1 cellular context compared by ENCODE assay signal in the genomic region with DNA sequence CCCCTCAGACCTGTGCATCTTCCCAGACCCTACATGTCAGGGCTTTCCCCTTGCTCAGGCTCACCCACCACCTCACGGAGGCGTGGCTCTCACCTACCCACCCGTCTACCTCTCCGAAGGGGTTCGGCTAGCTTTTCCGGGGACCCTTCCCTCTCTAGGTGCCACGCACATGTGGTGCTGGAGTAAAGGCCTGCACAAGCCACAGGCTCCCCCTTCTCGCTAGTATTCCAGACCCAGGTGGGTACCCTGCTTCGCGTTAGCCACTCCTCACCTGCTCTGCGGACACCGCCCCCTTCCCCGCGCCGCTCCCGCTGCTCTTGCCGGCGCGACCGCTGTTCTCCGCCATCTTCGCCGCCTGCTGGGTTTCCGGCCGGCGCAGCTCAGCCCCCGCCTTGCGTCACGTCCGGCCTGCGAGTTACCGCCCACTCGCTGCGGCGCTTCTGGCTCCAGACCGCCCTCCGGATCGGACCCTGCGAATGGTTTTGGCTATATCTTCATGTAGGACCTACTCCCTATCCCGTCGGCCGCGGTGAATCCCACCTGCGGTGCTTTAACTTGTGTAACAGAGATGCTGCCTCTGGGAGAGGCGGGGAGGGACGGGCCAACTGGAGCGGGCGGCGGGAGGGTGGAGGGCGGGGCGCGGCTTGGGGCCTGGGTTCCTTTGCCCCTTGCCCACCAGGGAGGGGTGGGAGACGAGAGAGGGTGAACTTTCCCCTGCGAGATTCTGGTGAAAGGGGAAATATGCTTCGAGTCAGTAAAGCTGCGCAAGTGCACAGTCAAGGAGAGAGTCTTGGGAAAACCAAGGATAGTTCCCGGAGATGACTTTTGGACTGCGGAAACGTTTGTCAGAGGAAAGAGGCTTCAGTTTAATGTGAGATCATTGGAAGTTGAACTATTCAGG.
TF ChIP-seq lines count a peak whose summit lies in the region.

A gene with protein sequence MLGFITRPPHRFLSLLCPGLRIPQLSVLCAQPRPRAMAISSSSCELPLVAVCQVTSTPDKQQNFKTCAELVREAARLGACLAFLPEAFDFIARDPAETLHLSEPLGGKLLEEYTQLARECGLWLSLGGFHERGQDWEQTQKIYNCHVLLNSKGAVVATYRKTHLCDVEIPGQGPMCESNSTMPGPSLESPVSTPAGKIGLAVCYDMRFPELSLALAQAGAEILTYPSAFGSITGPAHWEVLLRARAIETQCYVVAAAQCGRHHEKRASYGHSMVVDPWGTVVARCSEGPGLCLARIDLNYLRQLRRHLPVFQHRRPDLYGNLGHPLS (plus strand): TSS at position 425 of the 901 bp plus-strand sequence. CDS start 72 bp downstream, at position 497.
A gene with protein sequence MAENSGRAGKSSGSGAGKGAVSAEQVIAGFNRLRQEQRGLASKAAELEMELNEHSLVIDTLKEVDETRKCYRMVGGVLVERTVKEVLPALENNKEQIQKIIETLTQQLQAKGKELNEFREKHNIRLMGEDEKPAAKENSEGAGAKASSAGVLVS (minus strand): TSS at position 357 of the 901 bp plus-strand sequence. CDS start 11 bp downstream, at position 346.

TF ChIP-seq in K562, 482 proteins besides CTCF, POLR2A, EP300 and RAD21 (continued from another document and continues in another):
- TF ChIP-seq, protein P1, sequence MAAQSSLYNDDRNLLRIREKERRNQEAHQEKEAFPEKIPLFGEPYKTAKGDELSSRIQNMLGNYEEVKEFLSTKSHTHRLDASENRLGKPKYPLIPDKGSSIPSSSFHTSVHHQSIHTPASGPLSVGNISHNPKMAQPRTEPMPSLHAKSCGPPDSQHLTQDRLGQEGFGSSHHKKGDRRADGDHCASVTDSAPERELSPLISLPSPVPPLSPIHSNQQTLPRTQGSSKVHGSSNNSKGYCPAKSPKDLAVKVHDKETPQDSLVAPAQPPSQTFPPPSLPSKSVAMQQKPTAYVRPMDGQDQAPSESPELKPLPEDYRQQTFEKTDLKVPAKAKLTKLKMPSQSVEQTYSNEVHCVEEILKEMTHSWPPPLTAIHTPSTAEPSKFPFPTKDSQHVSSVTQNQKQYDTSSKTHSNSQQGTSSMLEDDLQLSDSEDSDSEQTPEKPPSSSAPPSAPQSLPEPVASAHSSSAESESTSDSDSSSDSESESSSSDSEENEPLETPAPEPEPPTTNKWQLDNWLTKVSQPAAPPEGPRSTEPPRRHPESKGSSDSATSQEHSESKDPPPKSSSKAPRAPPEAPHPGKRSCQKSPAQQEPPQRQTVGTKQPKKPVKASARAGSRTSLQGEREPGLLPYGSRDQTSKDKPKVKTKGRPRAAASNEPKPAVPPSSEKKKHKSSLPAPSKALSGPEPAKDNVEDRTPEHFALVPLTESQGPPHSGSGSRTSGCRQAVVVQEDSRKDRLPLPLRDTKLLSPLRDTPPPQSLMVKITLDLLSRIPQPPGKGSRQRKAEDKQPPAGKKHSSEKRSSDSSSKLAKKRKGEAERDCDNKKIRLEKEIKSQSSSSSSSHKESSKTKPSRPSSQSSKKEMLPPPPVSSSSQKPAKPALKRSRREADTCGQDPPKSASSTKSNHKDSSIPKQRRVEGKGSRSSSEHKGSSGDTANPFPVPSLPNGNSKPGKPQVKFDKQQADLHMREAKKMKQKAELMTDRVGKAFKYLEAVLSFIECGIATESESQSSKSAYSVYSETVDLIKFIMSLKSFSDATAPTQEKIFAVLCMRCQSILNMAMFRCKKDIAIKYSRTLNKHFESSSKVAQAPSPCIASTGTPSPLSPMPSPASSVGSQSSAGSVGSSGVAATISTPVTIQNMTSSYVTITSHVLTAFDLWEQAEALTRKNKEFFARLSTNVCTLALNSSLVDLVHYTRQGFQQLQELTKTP (IDR thresholded peaks at IDR 0.05; ENCODE audit: low read depth in 1 of 2, partially characterized antibody in 2 of 2) = no peak
- TF ChIP-seq PHTF2 (CRISPR knock-in tag; IDR thresholded peaks at IDR 0.05) (no peak), MAFG (tag; conservative IDR thresholded peaks at IDR 0.05) (no peak), ZC3H11A (IDR thresholded peaks at IDR 0.05; ENCODE audit: low read depth, low read length) (no peak), SETDB1 (IDR thresholded peaks at IDR 0.05; ENCODE audit: low read length) (no peak), HDAC1 (IDR thresholded peaks at IDR 0.05) (peak in 1 of 2 experiments; percentile 95; a peak in 2 of 4 replicates), NFIX (CRISPR knock-in tag; IDR thresholded peaks at IDR 0.05; ENCODE audit: low read depth) (no peak), ZFP1 (CRISPR knock-in tag; IDR thresholded peaks at IDR 0.05) (no peak), TAF7 (tag; IDR thresholded peaks at IDR 0.05) (peak; percentile 79), XRCC5 (IDR thresholded peaks at IDR 0.05; ENCODE audit: low read depth, low read length) (0 out of 2 replicates have a peak, but pooled peaks have one; percentile 2), MAZ (CRISPR knock-in tag; conservative IDR thresholded peaks at IDR 0.05 in 1 of 2, IDR thresholded peaks at IDR 0.05 in 1 of 2) (peak; percentile 74 to 77; a peak in 3 of 4 replicates), TEAD2 (tag; IDR thresholded peaks at IDR 0.05) (no peak), BRF1 (IDR thresholded peaks at IDR 0.05; ENCODE audit: borderline replicate concordance, extremely low read depth, insufficient read length) (no peak), ZNF507 (tag; conservative IDR thresholded peaks at IDR 0.05) (no peak), PTTG1 (tag; IDR thresholded peaks at IDR 0.05; ENCODE audit: low read depth) (no peak), BCL6 (CRISPR knock-in tag; IDR thresholded peaks at IDR 0.05) (no peak), ZNF174 (CRISPR knock-in tag; IDR thresholded peaks at IDR 0.05) (no peak), MCM5 (IDR thresholded peaks at IDR 0.05; ENCODE audit: low read depth) (no peak), BMI1 (IDR thresholded peaks at IDR 0.05; ENCODE audit: low read length) (no peak), ARHGAP35 (IDR thresholded peaks at IDR 0.05; ENCODE audit: partially characterized antibody) (no peak), ZEB2 (IDR thresholded peaks at IDR 0.05) (no peak), CBX2 (IDR thresholded peaks at IDR 0.05; ENCODE audit: insufficient read depth, low read length, poor library complexity, severe bottlenecking) (no peak), XRCC4 (IDR thresholded peaks at IDR 0.05; ENCODE audit: extremely low read depth, insufficient read depth, insufficient read length) (no peak), PCBP2 (IDR thresholded peaks at IDR 0.05; ENCODE audit: low read depth, low read length, poor library complexity, severe bottlenecking) (no peak), GABPA (tag; conservative IDR thresholded peaks at IDR 0.05; ENCODE audit: low read depth) (peak; percentile 97), ZKSCAN8 (CRISPR knock-in tag; IDR thresholded peaks at IDR 0.05) (no peak), IFI16 (CRISPR knock-in tag; IDR thresholded peaks at IDR 0.05) (no peak), SMARCB1 (IDR thresholded peaks at IDR 0.05; ENCODE audit: insufficient read length, low read depth) (no peak), ETV1 (tag; conservative IDR thresholded peaks at IDR 0.05; ENCODE audit: low read depth) (peak; percentile 89)
- TF ChIP-seq, protein P2, sequence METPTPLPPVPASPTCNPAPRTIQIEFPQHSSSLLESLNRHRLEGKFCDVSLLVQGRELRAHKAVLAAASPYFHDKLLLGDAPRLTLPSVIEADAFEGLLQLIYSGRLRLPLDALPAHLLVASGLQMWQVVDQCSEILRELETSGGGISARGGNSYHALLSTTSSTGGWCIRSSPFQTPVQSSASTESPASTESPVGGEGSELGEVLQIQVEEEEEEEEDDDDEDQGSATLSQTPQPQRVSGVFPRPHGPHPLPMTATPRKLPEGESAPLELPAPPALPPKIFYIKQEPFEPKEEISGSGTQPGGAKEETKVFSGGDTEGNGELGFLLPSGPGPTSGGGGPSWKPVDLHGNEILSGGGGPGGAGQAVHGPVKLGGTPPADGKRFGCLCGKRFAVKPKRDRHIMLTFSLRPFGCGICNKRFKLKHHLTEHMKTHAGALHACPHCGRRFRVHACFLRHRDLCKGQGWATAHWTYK (CRISPR knock-in tag; IDR thresholded peaks at IDR 0.05) = peak; percentile 45; the same call in 1 of the 2 replicates
- TF ChIP-seq, protein P3, sequence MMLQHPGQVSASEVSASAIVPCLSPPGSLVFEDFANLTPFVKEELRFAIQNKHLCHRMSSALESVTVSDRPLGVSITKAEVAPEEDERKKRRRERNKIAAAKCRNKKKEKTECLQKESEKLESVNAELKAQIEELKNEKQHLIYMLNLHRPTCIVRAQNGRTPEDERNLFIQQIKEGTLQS (IDR thresholded peaks at IDR 0.05) = peak; percentile 51; the same call in 1 of the 2 replicates
- TF ChIP-seq, protein P3 (CRISPR knock-in tag; conservative IDR thresholded peaks at IDR 0.05) = no peak
- TF ChIP-seq, protein P4, sequence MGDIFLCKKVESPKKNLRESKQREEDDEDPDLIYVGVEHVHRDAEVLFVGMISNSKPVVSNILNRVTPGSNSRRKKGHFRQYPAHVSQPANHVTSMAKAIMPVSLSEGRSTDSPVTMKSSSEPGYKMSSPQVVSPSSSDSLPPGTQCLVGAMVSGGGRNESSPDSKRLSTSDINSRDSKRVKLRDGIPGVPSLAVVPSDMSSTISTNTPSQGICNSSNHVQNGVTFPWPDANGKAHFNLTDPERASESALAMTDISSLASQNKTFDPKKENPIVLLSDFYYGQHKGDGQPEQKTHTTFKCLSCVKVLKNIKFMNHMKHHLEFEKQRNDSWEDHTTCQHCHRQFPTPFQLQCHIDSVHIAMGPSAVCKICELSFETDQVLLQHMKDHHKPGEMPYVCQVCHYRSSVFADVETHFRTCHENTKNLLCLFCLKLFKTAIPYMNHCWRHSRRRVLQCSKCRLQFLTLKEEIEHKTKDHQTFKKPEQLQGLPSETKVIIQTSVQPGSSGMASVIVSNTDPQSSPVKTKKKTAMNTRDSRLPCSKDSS (IDR thresholded peaks at IDR 0.05; ENCODE audit: low read depth, partially characterized antibody) = no peak
- TF ChIP-seq, protein P5, sequence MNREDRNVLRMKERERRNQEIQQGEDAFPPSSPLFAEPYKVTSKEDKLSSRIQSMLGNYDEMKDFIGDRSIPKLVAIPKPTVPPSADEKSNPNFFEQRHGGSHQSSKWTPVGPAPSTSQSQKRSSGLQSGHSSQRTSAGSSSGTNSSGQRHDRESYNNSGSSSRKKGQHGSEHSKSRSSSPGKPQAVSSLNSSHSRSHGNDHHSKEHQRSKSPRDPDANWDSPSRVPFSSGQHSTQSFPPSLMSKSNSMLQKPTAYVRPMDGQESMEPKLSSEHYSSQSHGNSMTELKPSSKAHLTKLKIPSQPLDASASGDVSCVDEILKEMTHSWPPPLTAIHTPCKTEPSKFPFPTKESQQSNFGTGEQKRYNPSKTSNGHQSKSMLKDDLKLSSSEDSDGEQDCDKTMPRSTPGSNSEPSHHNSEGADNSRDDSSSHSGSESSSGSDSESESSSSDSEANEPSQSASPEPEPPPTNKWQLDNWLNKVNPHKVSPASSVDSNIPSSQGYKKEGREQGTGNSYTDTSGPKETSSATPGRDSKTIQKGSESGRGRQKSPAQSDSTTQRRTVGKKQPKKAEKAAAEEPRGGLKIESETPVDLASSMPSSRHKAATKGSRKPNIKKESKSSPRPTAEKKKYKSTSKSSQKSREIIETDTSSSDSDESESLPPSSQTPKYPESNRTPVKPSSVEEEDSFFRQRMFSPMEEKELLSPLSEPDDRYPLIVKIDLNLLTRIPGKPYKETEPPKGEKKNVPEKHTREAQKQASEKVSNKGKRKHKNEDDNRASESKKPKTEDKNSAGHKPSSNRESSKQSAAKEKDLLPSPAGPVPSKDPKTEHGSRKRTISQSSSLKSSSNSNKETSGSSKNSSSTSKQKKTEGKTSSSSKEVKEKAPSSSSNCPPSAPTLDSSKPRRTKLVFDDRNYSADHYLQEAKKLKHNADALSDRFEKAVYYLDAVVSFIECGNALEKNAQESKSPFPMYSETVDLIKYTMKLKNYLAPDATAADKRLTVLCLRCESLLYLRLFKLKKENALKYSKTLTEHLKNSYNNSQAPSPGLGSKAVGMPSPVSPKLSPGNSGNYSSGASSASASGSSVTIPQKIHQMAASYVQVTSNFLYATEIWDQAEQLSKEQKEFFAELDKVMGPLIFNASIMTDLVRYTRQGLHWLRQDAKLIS (CRISPR knock-in tag; IDR thresholded peaks at IDR 0.05) = peak; percentile 95
- TF ChIP-seq, protein P6, sequence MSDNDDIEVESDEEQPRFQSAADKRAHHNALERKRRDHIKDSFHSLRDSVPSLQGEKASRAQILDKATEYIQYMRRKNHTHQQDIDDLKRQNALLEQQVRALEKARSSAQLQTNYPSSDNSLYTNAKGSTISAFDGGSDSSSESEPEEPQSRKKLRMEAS (CRISPR knock-in tag; IDR thresholded peaks at IDR 0.05) = peak; percentile 93
- TF ChIP-seq, protein P7, sequence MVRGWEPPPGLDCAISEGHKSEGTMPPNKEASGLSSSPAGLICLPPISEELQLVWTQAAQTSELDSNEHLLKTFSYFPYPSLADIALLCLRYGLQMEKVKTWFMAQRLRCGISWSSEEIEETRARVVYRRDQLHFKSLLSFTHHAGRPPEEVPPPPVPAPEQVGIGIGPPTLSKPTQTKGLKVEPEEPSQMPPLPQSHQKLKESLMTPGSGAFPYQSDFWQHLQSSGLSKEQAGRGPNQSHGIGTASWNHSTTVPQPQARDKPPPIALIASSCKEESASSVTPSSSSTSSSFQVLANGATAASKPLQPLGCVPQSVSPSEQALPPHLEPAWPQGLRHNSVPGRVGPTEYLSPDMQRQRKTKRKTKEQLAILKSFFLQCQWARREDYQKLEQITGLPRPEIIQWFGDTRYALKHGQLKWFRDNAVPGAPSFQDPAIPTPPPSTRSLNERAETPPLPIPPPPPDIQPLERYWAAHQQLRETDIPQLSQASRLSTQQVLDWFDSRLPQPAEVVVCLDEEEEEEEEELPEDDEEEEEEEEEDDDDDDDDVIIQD (CRISPR knock-in tag; IDR thresholded peaks at IDR 0.05) = no peak
- TF ChIP-seq, protein P8, sequence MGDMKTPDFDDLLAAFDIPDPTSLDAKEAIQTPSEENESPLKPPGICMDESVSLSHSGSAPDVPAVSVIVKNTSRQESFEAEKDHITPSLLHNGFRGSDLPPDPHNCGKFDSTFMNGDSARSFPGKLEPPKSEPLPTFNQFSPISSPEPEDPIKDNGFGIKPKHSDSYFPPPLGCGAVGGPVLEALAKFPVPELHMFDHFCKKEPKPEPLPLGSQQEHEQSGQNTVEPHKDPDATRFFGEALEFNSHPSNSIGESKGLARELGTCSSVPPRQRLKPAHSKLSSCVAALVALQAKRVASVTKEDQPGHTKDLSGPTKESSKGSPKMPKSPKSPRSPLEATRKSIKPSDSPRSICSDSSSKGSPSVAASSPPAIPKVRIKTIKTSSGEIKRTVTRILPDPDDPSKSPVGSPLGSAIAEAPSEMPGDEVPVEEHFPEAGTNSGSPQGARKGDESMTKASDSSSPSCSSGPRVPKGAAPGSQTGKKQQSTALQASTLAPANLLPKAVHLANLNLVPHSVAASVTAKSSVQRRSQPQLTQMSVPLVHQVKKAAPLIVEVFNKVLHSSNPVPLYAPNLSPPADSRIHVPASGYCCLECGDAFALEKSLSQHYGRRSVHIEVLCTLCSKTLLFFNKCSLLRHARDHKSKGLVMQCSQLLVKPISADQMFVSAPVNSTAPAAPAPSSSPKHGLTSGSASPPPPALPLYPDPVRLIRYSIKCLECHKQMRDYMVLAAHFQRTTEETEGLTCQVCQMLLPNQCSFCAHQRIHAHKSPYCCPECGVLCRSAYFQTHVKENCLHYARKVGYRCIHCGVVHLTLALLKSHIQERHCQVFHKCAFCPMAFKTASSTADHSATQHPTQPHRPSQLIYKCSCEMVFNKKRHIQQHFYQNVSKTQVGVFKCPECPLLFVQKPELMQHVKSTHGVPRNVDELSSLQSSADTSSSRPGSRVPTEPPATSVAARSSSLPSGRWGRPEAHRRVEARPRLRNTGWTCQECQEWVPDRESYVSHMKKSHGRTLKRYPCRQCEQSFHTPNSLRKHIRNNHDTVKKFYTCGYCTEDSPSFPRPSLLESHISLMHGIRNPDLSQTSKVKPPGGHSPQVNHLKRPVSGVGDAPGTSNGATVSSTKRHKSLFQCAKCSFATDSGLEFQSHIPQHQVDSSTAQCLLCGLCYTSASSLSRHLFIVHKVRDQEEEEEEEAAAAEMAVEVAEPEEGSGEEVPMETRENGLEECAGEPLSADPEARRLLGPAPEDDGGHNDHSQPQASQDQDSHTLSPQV (IDR thresholded peaks at IDR 0.05) = no peak
